12 cellular contexts compared by ENCODE assay signal in genomic region chr3:106629215-106629832, GRCh38.
DNase-seq lines count a peak whose midpoint lies in the region; ATAC-seq and TF ChIP-seq lines count a peak whose summit lies in the region.
"Had no signal": no experiment of that assay in that cellular context is flagged by ENCODE, and none has a peak within 500 bp of the region (broad histone marks: within the 10 kb centered on the region; RNA-seq: fewer than 3 reads in every experiment).

No MANE protein-coding gene starts in this region.

- WGBS in mammary epithelial cell (ENCODE audit: low coverage, missing lambda C conversion rate), result 83% methylated on average over 2 of the region's 2 CpGs

- no peak overlapping the region for H3K9ac ChIP-seq in mammary epithelial cell (ENCODE audit: insufficient read depth, low read length)
- H3K9ac ChIP-seq in PC-3 (ENCODE audit: low read length), result no peak overlapping the region

- H3K79me2 ChIP-seq in mammary epithelial cell (ENCODE audit: insufficient read depth, low read length), result no peaks in the 10 kb centered on the region
- no peaks in the 10 kb centered on the region for H3K79me2 ChIP-seq in PC-3 (ENCODE audit: low read length)

- H2AFZ ChIP-seq in mammary epithelial cell (ENCODE audit: low read depth, low read length) (peak overlapping the region; percentile 51), PC-3 (ENCODE audit: low read length) (no peak overlapping the region)

- no peaks in the 10 kb centered on the region for H3K36me3 ChIP-seq in mammary epithelial cell (ENCODE audit: insufficient read depth, low read length)
- H3K36me3 ChIP-seq in PC-3 (ENCODE audit: low read depth, low read length), result peaks cover under 1% of the 10 kb centered on the region; the same call in 1 of the 2 replicates

- CTCF ChIA-PET in mammary epithelial cell (lab: Charles Lee; ENCODE audit: low non-redundant PET), result no interaction called here
- CTCF ChIA-PET in MCF 10A (lab: Yijun Ruan, JAX), result interaction anchor here (0.7 to 3.0 kb wide), 3 partner anchors 20 to 436 kb away, joined by 4 to 22 read pairs (median 4); no protein-coding TSS in a partner anchor
- CTCF ChIA-PET in PC-3 (lab: Charles Lee), result no interaction called here

- H3K27me3 ChIP-seq in mammary epithelial cell (ENCODE audit: insufficient read depth, low read length) (no peaks in the 10 kb centered on the region), PC-3 (ENCODE audit: low read length) (no peaks in the 10 kb centered on the region)

- H3K27ac ChIP-seq in mammary epithelial cell (ENCODE audit: insufficient read depth, low read depth, low read length) (no peak overlapping the region), PC-3 (ENCODE audit: low read length) (no peak overlapping the region)

- H3K27ac Mint-ChIP-seq in MCF 10A (ENCODE audit: low read depth, unreplicated experiment), result no peak overlapping the region

- no peaks in the 10 kb centered on the region for H4K20me1 ChIP-seq in mammary epithelial cell (ENCODE audit: insufficient read depth, low read length)
- no peaks in the 10 kb centered on the region for H4K20me1 ChIP-seq in PC-3 (ENCODE audit: low read length)

- intact Hi-C loops in mammary epithelial cell (cut with micrococcal nuclease), result loop anchor here (2.0 kb wide), 2 partner anchors 233 to 489 kb away; no protein-coding TSS in a partner anchor
- intact Hi-C loops in MCF 10A (cut with micrococcal nuclease), result loop anchor here (5.0 kb wide), 1 partner anchor 488 kb away; no protein-coding TSS in a partner anchor
- intact Hi-C loops in PC-3 (cut with micrococcal nuclease), result loop anchor here (10.0 kb wide), 1 partner anchor 195 kb away; no protein-coding TSS in a partner anchor

- DNase-seq in mammary epithelial cell (no peak), MCF 10A (ENCODE audit: unreplicated experiment) (no peak), NAMALWA (ENCODE audit: low spot score) (peak; percentile 49), A172 (ENCODE audit: low spot score) (no peak), COLO829 (ENCODE audit: low spot score) (no peak), PC-3 (no peak), NCI-H2171 (lab: John Stamatoyannopoulos, UW) (no peak)
- DNase-seq: ACHN, erythroblast, Karpas-422 had no signal

- no peak for TF ChIP-seq CTCF in mammary epithelial cell (conservative IDR thresholded peaks at IDR 0.05 in 1 of 2, IDR thresholded peaks at IDR 0.05 in 1 of 2; ENCODE audit: extremely low read depth in 1 of 2, insufficient read depth in 1 of 2, low read depth in 1 of 2, low read length in 2 of 2)
- no peak for TF ChIP-seq CTCF in MCF 10A (IDR thresholded peaks at IDR 0.05; ENCODE audit: unreplicated experiment)
- no peak for TF ChIP-seq CTCF in PC-3 (conservative IDR thresholded peaks at IDR 0.05; ENCODE audit: low read depth, low read length)

- H3K4me3 ChIP-seq in mammary epithelial cell (replicated peaks in 1 of 3; ENCODE audit: insufficient read depth in 1 of 3, low read depth in 2 of 3, low read length in 3 of 3) (no peak overlapping the region), PC-3 (ENCODE audit: low read length) (no peak overlapping the region)

- in situ Hi-C loops in mammary epithelial cell (cut with MboI; ENCODE audit: low sequenced_read_pairs in 2 of 2), result loop anchor here (25.0 kb wide), 2 partner anchors 208 to 433 kb away; no protein-coding TSS in a partner anchor

- H3K36me3 Mint-ChIP-seq in MCF 10A (ENCODE audit: insufficient read depth, unreplicated experiment), result no peaks in the 10 kb centered on the region

- H3K4me3 Mint-ChIP-seq in MCF 10A (ENCODE audit: unreplicated experiment), result no peak overlapping the region

- BruUV-seq in mammary epithelial cell (replicated peaks; lab: Mats Ljungman, UMichigan) (no TSS peak), MCF 10A (replicated peaks; lab: Mats Ljungman, UMichigan) (no TSS peak), PC-3 (replicated peaks; lab: Mats Ljungman, UMichigan) (no TSS peak)

- H3K4me1 ChIP-seq in mammary epithelial cell (ENCODE audit: insufficient read depth, low read length) (peaks cover 3% of the 10 kb centered on the region), PC-3 (ENCODE audit: insufficient read depth, low read length) (no peaks in the 10 kb centered on the region; the same call in 1 of the 2 replicates)

- no peaks in the 10 kb centered on the region for H3K27me3 Mint-ChIP-seq in MCF 10A (ENCODE audit: insufficient read depth, unreplicated experiment)

- POLR2A ChIA-PET in MCF 10A (lab: Yijun Ruan, JAX), result no interaction called here
- POLR2A ChIA-PET in PC-3 (lab: Charles Lee; ENCODE audit: unreplicated experiment), result interaction anchor here (0.6 kb wide), 1 partner anchor 11 kb away, joined by 4 read pairs; no protein-coding TSS in a partner anchor

- H3K4me2 ChIP-seq in mammary epithelial cell (ENCODE audit: insufficient read depth, low read depth, low read length) (no peak overlapping the region), PC-3 (ENCODE audit: low read length) (no peak overlapping the region)

- ATAC-seq in HG02870 (IDR thresholded peaks at IDR 0.05; ENCODE audit: unreplicated experiment) (peak; percentile 79), PC-3 (no peak)
- ATAC-seq: Panc1 had no signal

- H3K9me3 Mint-ChIP-seq in MCF 10A (ENCODE audit: unreplicated experiment), result peaks cover 10% of the 10 kb centered on the region

- dilution Hi-C loops in mammary epithelial cell (cut with HindIII; ENCODE audit: low sequenced_read_pairs), result no loop called here

- H3K9me3 ChIP-seq in mammary epithelial cell (replicated peaks; ENCODE audit: insufficient read depth, low read length), result no peaks in the 10 kb centered on the region
- peaks cover 4% of the 10 kb centered on the region for H3K9me3 ChIP-seq in PC-3 (ENCODE audit: low read length)

- no peaks in the 10 kb centered on the region for H3F3A ChIP-seq in PC-3 (ENCODE audit: low read length, unreplicated experiment)

- H3K9me2 ChIP-seq in PC-3 (replicated peaks; ENCODE audit: low read length), result no peaks in the 10 kb centered on the region

- peaks cover 20% of the 10 kb centered on the region for H3K4me1 Mint-ChIP-seq in MCF 10A (ENCODE audit: insufficient read depth, unreplicated experiment)
